14 cellular contexts compared by ENCODE assay signal in genomic region chr1:52167014-52167753, GRCh38. TPM values are rescaled to one million over a fixed set of nuclear protein-coding genes. Genes with fewer than 3 reads are reported as not detected.
DNase-seq lines count a peak whose midpoint lies in the region; ATAC-seq and TF ChIP-seq lines count a peak whose summit lies in the region.
"Had no signal": no experiment of that assay in that cellular context is flagged by ENCODE, and none has a peak within 500 bp of the region (broad histone marks: within the 10 kb centered on the region; RNA-seq: fewer than 3 reads in every experiment).

No MANE protein-coding gene starts in this region.

- peaks cover 4% of the 10 kb centered on the region for H3K4me1 Mint-ChIP-seq in CD8-positive, alpha-beta T cell (ENCODE audit: low read depth)
- H3K4me1 Mint-ChIP-seq in stimulated activated memory B cell treated with anti-CD40 and anti-IgM and Interleukin-4, amounts not matched to agents 10 μg/mL and 1 μg/mL and 100 μg/mL, for 72 hours = no peaks in the 10 kb centered on the region

- CTCF ChIA-PET in CD8-positive, alpha-beta T cell (lab: Charles Lee) = no interaction called here

- intact Hi-C loops in gastrocnemius medialis (cut with DNase I; ENCODE audit: low total_unique reads) = no loop called here
- intact Hi-C loops in CD8-positive, alpha-beta T cell (cut with DNase I, micrococcal nuclease) = no loop called here

- peaks cover 24 to 33% of the 10 kb centered on the region in 2 donors for H3K4me1 ChIP-seq in gastrocnemius medialis
- no peaks in the 10 kb centered on the region for H3K4me1 ChIP-seq in CD8-positive, alpha-beta T cell (ENCODE audit: insufficient read depth, low read length)
- H3K4me1 ChIP-seq: A549, BE2C had no signal

- DNase-seq in NCI-H2107 (lab: John Stamatoyannopoulos, UW) (peak; percentile 10), NCI-H2107 treated with DMSO at 0.1 percent for 48 hours (lab: John Stamatoyannopoulos, UW; ENCODE audit: unreplicated experiment) (peak; percentile 69), NCI-H69 (lab: John Stamatoyannopoulos, UW) (peak; percentile 12), gastrocnemius medialis (no peak)
- DNase-seq in CD8-positive, alpha-beta T cell = no peak
- DNase-seq: BE2C; CD4-positive, alpha-beta memory T cell; COR-L47; DMS53 had no signal

- no peak for TF ChIP-seq CTCF in gastrocnemius medialis (IDR thresholded peaks at IDR 0.05 in 4 of 5, conservative IDR thresholded peaks at IDR 0.05 in 1 of 5)
- no peak for TF ChIP-seq CTCF in CD8-positive, alpha-beta T cell (IDR thresholded peaks at IDR 0.05)

- no peaks in the 10 kb centered on the region for H3K36me3 ChIP-seq in gastrocnemius medialis
- no peaks in the 10 kb centered on the region for H3K36me3 ChIP-seq in CD8-positive, alpha-beta T cell (ENCODE audit: insufficient read depth, low read length)
- H3K36me3 ChIP-seq: BE2C had no signal

- peaks cover 10% of the 10 kb centered on the region for H3K9me3 Mint-ChIP-seq in CD8-positive, alpha-beta T cell
- peaks cover 6% of the 10 kb centered on the region for H3K9me3 Mint-ChIP-seq in stimulated activated memory B cell treated with anti-CD40 and anti-IgM and Interleukin-4, amounts not matched to agents 10 μg/mL and 1 μg/mL and 100 μg/mL, for 72 hours

- no peaks in the 10 kb centered on the region for H3K27me3 Mint-ChIP-seq in CD8-positive, alpha-beta T cell (ENCODE audit: low read depth)
- H3K27me3 Mint-ChIP-seq in stimulated activated memory B cell treated with anti-CD40 and anti-IgM and Interleukin-4, amounts not matched to agents 10 μg/mL and 1 μg/mL and 100 μg/mL, for 72 hours = no peaks in the 10 kb centered on the region
- H3K27me3 Mint-ChIP-seq: CD4-positive, alpha-beta memory T cell had no signal

- peaks cover 10% of the 10 kb centered on the region for H3K36me3 Mint-ChIP-seq in CD8-positive, alpha-beta T cell
- H3K36me3 Mint-ChIP-seq in stimulated activated memory B cell treated with anti-CD40 and anti-IgM and Interleukin-4, amounts not matched to agents 10 μg/mL and 1 μg/mL and 100 μg/mL, for 72 hours = peaks cover 5% of the 10 kb centered on the region

- in situ Hi-C loops in gastrocnemius medialis (cut with MboI; ENCODE audit: low sequenced_read_pairs in 4 of 4) = no loop called here

- peak; percentile 60 to 70 for ATAC-seq in gastrocnemius medialis
- ATAC-seq in CD8-positive, alpha-beta T cell = no peak
- ATAC-seq in stimulated activated memory B cell treated with anti-CD40 and anti-IgM and Interleukin-4, amounts not matched to agents 10 μg/mL and 1 μg/mL and 100 μg/mL, for 72 hours = no peak
- ATAC-seq: A549, HCT116 had no signal

- H3K27me3 ChIP-seq in gastrocnemius medialis = no peaks in the 10 kb centered on the region
- no peaks in the 10 kb centered on the region for H3K27me3 ChIP-seq in CD8-positive, alpha-beta T cell (ENCODE audit: insufficient read depth, low read length)
- H3K27me3 ChIP-seq: BE2C had no signal

- no peak overlapping the region for H3K4me3 Mint-ChIP-seq in CD8-positive, alpha-beta T cell
- H3K4me3 Mint-ChIP-seq in stimulated activated memory B cell treated with anti-CD40 and anti-IgM and Interleukin-4, amounts not matched to agents 10 μg/mL and 1 μg/mL and 100 μg/mL, for 72 hours = no peak overlapping the region
- H3K4me3 Mint-ChIP-seq: CD4-positive, alpha-beta memory T cell had no signal

- POLR2A ChIA-PET in CD8-positive, alpha-beta T cell (lab: Charles Lee) = no interaction called here

- H3K27ac Mint-ChIP-seq in CD8-positive, alpha-beta T cell = no peak overlapping the region
- no peak overlapping the region for H3K27ac Mint-ChIP-seq in stimulated activated memory B cell treated with anti-CD40 and anti-IgM and Interleukin-4, amounts not matched to agents 10 μg/mL and 1 μg/mL and 100 μg/mL, for 72 hours

- H3K9me3 ChIP-seq in gastrocnemius medialis = no peaks in the 10 kb centered on the region
- no peaks in the 10 kb centered on the region for H3K9me3 ChIP-seq in CD8-positive, alpha-beta T cell (ENCODE audit: low read length)
- H3K9me3 ChIP-seq: BE2C had no signal

- no peak overlapping the region for H3K4me3 ChIP-seq in gastrocnemius medialis
- no peak overlapping the region for H3K4me3 ChIP-seq in CD8-positive, alpha-beta T cell (ENCODE audit: low read depth, low read length)
- H3K4me3 ChIP-seq: A549 had no signal

- no peak for TF ChIP-seq POLR2A in gastrocnemius medialis (IDR thresholded peaks at IDR 0.05)

- peak overlapping the region; percentile 29 to 54 (median 43) for H3K27ac ChIP-seq in gastrocnemius medialis
- H3K27ac ChIP-seq in CD8-positive, alpha-beta T cell (ENCODE audit: low read depth, low read length) = no peak overlapping the region
- H3K27ac ChIP-seq: A549, C4-2B, HL-60 had no signal

RNA-seq across cellular contexts. Expression of gene ZFYVE9, which starts 25.3 kb away (rescaled TPM):
- 10 to 100 TPM; 35.9 to 42.9 (median 41.9) TPM for total RNA-seq in gastrocnemius medialis
- total RNA-seq in CD8-positive, alpha-beta T cell = 1 to 10 TPM; 5.9 to 6.3 TPM

Comparison
In these comparisons a context has a peak if more than half of its experiments do, and no peak if none do; other contexts are left out.
1. DNase-seq: peak in NCI-H2107 (single experiment), NCI-H2107 treated with DMSO at 0.1 percent for 48 hours (single experiment) and NCI-H69 (single experiment); none in gastrocnemius medialis (0 of 2) and CD8-positive, alpha-beta T cell (0 of 7).
2. ATAC-seq: peak in gastrocnemius medialis (2 of 2); none in CD8-positive, alpha-beta T cell (single experiment) and stimulated activated memory B cell treated with anti-CD40 and anti-IgM and Interleukin-4, amounts not matched to agents 10 μg/mL and 1 μg/mL and 100 μg/mL, for 72 hours (single experiment).
3. RNA of gene ZFYVE9, which starts 25.3 kb away (total RNA-seq): 35.9 to 42.9 TPM in gastrocnemius medialis; 5.9 to 6.3 TPM in CD8-positive, alpha-beta T cell; every median in the first group is over 4 times any median in the second.